ENCODE assay signal across 1 cellular context in genomic region chr17:49106366-49107210, GRCh38.
TF ChIP-seq lines count a peak whose summit lies in the region.

No MANE protein-coding gene starts in this region.

TF ChIP-seq in HepG2, 621 proteins besides CTCF, POLR2A, EP300 and RAD21 (continued from another document):
- TF ChIP-seq, protein P1, sequence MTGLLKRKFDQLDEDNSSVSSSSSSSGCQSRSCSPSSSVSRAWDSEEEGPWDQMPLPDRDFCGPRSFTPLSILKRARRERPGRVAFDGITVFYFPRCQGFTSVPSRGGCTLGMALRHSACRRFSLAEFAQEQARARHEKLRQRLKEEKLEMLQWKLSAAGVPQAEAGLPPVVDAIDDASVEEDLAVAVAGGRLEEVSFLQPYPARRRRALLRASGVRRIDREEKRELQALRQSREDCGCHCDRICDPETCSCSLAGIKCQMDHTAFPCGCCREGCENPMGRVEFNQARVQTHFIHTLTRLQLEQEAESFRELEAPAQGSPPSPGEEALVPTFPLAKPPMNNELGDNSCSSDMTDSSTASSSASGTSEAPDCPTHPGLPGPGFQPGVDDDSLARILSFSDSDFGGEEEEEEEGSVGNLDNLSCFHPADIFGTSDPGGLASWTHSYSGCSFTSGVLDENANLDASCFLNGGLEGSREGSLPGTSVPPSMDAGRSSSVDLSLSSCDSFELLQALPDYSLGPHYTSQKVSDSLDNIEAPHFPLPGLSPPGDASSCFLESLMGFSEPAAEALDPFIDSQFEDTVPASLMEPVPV (CRISPR knock-in tag; IDR thresholded peaks at IDR 0.05) = 0 out of 2 replicates have a peak, but pooled peaks have one; percentile 28
- TF ChIP-seq ZNF496 (CRISPR knock-in tag; IDR thresholded peaks at IDR 0.05; ENCODE audit: insufficient replicate concordance) (no peak), NFYB (CRISPR knock-in tag; IDR thresholded peaks at IDR 0.05) (0 out of 2 replicates have a peak, but pooled peaks have one; percentile 26), ZNF543 (CRISPR knock-in tag; IDR thresholded peaks at IDR 0.05) (no peak)
